Comparison of ENCODE assay signal across 1 cellular context in genomic region chr6:158366363-158366762, GRCh38.
TF ChIP-seq lines count a peak whose summit lies in the region.

No MANE protein-coding gene starts in this region.

TF ChIP-seq in K562, 482 proteins besides CTCF, POLR2A, EP300 and RAD21 (continued from another document and continues in another):
- TF ChIP-seq RERE (CRISPR knock-in tag; IDR thresholded peaks at IDR 0.05; ENCODE audit: borderline replicate concordance) (no peak), CREBBP (IDR thresholded peaks at IDR 0.05; ENCODE audit: low read depth, low read length) (no peak), ZBTB12 (CRISPR knock-in tag; IDR thresholded peaks at IDR 0.05) (0 out of 2 replicates have a peak, but pooled peaks have one; percentile 39), TAF7 (tag; IDR thresholded peaks at IDR 0.05) (no peak), ZNF395 (CRISPR knock-in tag; IDR thresholded peaks at IDR 0.05) (peak; percentile 67; the same call in 1 of the 2 replicates), ZNF197 (CRISPR knock-in tag; IDR thresholded peaks at IDR 0.05; ENCODE audit: low read depth) (peak; percentile 53; the same call in 1 of the 2 replicates), ARNT (IDR thresholded peaks at IDR 0.05) (no peak), HMGN3 (IDR thresholded peaks at IDR 0.05; ENCODE audit: borderline replicate concordance, extremely low read depth, insufficient read length, low read depth, low read length) (no peak), L3MBTL2 (IDR thresholded peaks at IDR 0.05) (peak; percentile 61), ELF4 (CRISPR knock-in tag; IDR thresholded peaks at IDR 0.05) (peak; percentile 72; the same call in 1 of the 2 replicates), RFX7 (CRISPR knock-in tag; IDR thresholded peaks at IDR 0.05) (0 out of 2 replicates have a peak, but pooled peaks have one; percentile 21)
- TF ChIP-seq, protein P1, sequence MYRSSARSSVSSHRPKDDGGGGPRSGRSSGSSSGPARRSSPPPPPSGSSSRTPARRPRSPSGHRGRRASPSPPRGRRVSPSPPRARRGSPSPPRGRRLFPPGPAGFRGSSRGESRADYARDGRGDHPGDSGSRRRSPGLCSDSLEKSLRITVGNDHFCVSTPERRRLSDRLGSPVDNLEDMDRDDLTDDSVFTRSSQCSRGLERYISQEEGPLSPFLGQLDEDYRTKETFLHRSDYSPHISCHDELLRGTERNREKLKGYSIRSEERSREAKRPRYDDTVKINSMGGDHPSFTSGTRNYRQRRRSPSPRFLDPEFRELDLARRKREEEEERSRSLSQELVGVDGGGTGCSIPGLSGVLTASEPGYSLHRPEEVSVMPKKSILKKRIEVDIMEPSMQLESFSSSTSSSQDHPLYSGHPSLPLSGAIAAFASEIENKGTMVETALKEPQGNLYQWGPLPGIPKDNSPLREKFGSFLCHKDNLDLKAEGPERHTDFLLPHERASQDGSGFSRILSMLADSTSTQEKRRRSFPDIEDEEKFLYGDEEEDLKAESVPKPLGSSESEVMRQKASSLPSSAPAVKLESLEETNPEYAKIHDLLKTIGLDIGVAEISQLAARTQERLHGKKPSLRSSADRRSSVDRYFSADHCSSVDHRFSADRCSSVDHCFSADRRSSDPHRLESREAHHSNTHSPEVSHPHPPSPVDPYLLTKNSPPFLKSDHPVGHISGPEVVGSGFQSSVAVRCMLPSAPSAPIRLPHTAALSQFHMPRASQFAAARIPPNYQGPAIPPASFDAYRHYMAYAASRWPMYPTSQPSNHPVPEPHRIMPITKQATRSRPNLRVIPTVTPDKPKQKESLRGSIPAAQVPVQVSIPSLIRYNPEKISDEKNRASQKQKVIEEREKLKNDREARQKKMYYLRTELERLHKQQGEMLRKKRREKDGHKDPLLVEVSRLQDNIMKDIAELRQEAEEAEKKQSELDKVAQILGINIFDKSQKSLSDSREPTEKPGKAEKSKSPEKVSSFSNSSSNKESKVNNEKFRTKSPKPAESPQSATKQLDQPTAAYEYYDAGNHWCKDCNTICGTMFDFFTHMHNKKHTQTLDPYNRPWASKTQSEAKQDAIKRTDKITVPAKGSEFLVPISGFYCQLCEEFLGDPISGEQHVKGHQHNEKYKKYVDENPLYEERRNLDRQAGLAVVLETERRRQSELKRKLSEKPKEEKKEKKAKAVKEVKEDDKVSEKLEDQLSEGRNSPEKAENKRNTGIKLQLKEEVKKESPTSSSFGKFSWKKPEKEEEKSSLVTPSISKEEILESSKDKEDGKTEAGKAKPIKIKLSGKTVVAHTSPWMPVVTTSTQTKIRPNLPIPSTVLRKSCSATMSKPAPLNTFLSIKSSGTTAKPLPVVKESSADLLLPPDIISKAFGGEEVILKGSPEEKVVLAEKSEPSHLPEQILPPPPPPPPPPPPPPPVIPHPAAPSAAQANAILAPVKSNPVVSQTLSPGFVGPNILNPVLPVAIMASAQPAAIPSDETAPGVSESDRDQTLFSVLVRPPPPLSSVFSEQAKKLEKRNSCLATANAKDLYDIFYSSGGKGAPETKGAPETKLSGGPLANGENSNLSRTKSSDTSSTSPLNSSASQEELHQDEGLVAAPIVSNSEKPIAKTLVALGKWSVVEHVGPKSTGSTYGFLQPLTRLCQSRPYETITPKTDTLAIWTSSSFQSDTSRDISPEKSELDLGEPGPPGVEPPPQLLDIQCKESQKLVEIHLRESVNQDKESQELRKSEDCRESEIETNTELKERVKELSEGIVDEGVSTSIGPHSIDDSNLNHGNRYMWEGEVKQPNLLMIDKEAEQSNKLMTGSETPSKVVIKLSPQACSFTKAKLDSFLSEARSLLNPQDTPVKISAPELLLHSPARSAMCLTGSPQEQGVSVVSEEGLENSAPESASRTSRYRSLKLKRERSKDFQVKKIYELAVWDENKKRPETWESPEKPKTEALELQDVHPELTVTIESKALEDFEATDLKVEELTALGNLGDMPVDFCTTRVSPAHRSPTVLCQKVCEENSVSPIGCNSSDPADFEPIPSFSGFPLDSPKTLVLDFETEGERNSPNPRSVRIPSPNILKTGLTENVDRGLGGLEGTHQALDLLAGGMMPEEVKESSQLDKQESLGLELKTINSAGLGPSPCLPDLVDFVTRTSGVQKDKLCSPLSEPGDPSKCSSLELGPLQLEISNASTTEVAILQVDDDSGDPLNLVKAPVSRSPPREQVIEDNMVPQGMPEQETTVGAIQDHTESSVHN (IDR thresholded peaks at IDR 0.05; ENCODE audit: borderline replicate concordance in 1 of 2, low read depth in 1 of 2) = no peak
- TF ChIP-seq, protein P2, sequence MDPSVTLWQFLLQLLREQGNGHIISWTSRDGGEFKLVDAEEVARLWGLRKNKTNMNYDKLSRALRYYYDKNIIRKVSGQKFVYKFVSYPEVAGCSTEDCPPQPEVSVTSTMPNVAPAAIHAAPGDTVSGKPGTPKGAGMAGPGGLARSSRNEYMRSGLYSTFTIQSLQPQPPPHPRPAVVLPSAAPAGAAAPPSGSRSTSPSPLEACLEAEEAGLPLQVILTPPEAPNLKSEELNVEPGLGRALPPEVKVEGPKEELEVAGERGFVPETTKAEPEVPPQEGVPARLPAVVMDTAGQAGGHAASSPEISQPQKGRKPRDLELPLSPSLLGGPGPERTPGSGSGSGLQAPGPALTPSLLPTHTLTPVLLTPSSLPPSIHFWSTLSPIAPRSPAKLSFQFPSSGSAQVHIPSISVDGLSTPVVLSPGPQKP (CRISPR knock-in tag; IDR thresholded peaks at IDR 0.05) = no peak
- TF ChIP-seq, protein P3, sequence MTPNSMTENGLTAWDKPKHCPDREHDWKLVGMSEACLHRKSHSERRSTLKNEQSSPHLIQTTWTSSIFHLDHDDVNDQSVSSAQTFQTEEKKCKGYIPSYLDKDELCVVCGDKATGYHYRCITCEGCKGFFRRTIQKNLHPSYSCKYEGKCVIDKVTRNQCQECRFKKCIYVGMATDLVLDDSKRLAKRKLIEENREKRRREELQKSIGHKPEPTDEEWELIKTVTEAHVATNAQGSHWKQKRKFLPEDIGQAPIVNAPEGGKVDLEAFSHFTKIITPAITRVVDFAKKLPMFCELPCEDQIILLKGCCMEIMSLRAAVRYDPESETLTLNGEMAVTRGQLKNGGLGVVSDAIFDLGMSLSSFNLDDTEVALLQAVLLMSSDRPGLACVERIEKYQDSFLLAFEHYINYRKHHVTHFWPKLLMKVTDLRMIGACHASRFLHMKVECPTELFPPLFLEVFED (CRISPR knock-in tag; conservative IDR thresholded peaks at IDR 0.05) = 0 out of 2 replicates have a peak, but pooled peaks have one; percentile 29
